Comparison of ENCODE assay signal across 8 cellular contexts in the genomic region with DNA sequence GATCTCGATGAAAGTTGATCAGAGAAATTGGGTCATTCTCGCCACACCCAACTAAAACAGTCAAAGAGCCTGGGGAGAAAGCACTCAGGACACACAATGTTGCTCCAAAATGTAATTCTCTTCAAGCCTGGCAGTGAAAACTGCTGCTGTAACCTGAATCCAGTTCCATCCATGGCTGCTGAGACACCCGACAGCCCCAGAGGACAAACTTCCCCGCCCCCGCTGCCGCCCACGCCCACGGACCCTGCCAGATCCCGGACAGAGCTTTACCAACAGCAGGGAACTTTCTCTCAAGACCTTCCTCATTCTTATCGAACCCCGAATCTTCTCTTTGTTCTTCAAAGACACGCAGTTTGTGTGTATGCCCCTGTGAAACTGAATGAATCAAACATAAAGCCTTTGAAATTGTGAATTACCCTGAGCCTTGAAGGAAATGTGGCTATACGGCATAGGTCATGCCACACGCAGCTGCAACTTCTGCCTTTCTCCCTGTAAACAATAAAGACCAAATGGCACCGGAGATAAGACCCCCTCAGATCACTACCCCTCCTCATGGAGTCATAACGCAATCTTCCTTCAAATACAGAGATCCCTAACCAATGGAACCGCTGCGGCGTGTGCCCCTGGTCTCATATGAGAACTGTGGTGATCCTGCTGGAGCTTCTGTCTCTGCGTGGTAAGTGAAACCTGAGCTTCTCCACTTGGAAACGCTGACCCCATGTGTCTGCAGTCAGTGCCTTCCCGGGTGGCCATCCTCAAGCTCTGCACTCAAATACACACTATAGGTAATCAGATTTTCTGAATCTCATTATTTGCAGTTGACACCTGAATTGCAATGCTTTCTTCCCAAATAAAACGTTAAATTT. TPM values are rescaled to one million over a fixed set of nuclear protein-coding genes. Genes with fewer than 3 reads are reported as not detected.
A peak's percentile ranks its signal among the peaks of the same experiment; 100 is the strongest.
DNase-seq lines count a peak whose midpoint lies in the region; TF ChIP-seq lines count a peak whose summit lies in the region.

No MANE protein-coding gene starts in this region.

- POLR2A ChIA-PET in AG04449 (lab: Yijun Ruan, JAX), result no interaction called here

- no peaks in the 10 kb centered on the region for H3K9me3 ChIP-seq in HAP-1
- peaks cover 7% of the 10 kb centered on the region for H3K9me3 ChIP-seq in WERI-Rb-1 (ENCODE audit: severe bottlenecking)
- no peaks in the 10 kb centered on the region for H3K9me3 ChIP-seq in esophagus squamous epithelium
- no peaks in the 10 kb centered on the region for H3K9me3 ChIP-seq in osteoblast (ENCODE audit: low read depth, low read length)

- H2AFZ ChIP-seq in osteoblast (ENCODE audit: low read length), result peak overlapping the region; percentile 82

- WGBS in esophagus squamous epithelium, 2 donors, result 7 to 14% methylated on average over 22 to 23 of the region's 23 CpGs

- H3K27ac ChIP-seq in WERI-Rb-1 (0 out of 2 replicates have a peak overlapping the region, but pooled peaks have one; percentile 1), esophagus squamous epithelium (peak overlapping the region in 2 of 4 donors; percentile 65 to 67), osteoblast (ENCODE audit: low read depth, low read length) (no peak overlapping the region)

- no peak for TF ChIP-seq CTCF in AG04449 (IDR thresholded peaks at IDR 0.05; ENCODE audit: insufficient read depth, low read length, missing control alignments)
- TF ChIP-seq CTCF in WERI-Rb-1 (IDR thresholded peaks at IDR 0.05; ENCODE audit: low read depth, low read length), result peak; percentile 65
- TF ChIP-seq CTCF in esophagus squamous epithelium (IDR thresholded peaks at IDR 0.05), result no peak
- TF ChIP-seq CTCF in osteoblast (IDR thresholded peaks at IDR 0.05; ENCODE audit: extremely low read depth, low read depth, low read length), result no peak

- intact Hi-C loops in esophagus squamous epithelium (cut with DNase I), result no loop called here

- in situ Hi-C loops in HAP-1 (cut with MboI; ENCODE audit: low sequenced_read_pairs), result no loop called here

- H3K27me3 ChIP-seq in HAP-1 (ENCODE audit: low read depth) (peaks cover 11% of the 10 kb centered on the region), WERI-Rb-1 (ENCODE audit: insufficient read depth, low read depth, severe bottlenecking) (peaks cover 8% of the 10 kb centered on the region), esophagus squamous epithelium (peaks cover 0 to 45% (median 2%) of the 10 kb centered on the region in 4 donors), osteoblast (ENCODE audit: insufficient read depth, low read length) (peaks cover 18% of the 10 kb centered on the region)

- H3K4me1 ChIP-seq in HAP-1 (peaks cover 6% of the 10 kb centered on the region), esophagus squamous epithelium (peaks cover 6 to 25% (median 6%) of the 10 kb centered on the region in 3 donors), osteoblast (ENCODE audit: insufficient read depth, low read length) (peaks cover 13% of the 10 kb centered on the region)

- peak overlapping the region; percentile 76 for H3K4me2 ChIP-seq in osteoblast (ENCODE audit: insufficient read depth, low read length)

- peaks cover 7% of the 10 kb centered on the region for H3K79me2 ChIP-seq in osteoblast (ENCODE audit: insufficient read depth, low read length)

- DNase-seq in AG04449 (ENCODE audit: low read depth, low spot score) (no peak), HAP-1 (ENCODE audit: low spot score in 2 of 2) (peak in 1 of 2 experiments; percentile 56), WERI-Rb-1 (peak; percentile 84), esophagus squamous epithelium (lab: John Stamatoyannopoulos, UW) (no peak), osteoblast (ENCODE audit: insufficient read length, low spot score, missing footprints) (peak; percentile 92), NCI-H1694 (lab: John Stamatoyannopoulos, UW) (no peak), NCI-H1436 treated with DMSO at 0.1 percent for 48 hours (lab: John Stamatoyannopoulos, UW) (no peak)
- DNase-seq in NK-92 treated with Interleukin-12 subunit alpha and Interleukin-12 subunit beta, amount 100 ng/mL, for 24 hours (lab: John Stamatoyannopoulos, UW), result no peak

- no peak for TF ChIP-seq POLR2A in esophagus squamous epithelium (IDR thresholded peaks at IDR 0.05)

- no peaks in the 10 kb centered on the region for H4K20me1 ChIP-seq in osteoblast (ENCODE audit: insufficient read depth, low read length)

- H3K4me3 ChIP-seq in AG04449 (ENCODE audit: low read depth, low read length) (peak overlapping the region; percentile 21), HAP-1 (peak overlapping the region; percentile 11), WERI-Rb-1 (ENCODE audit: low read depth, low read length) (peak overlapping the region; percentile 62), esophagus squamous epithelium (peak overlapping the region in 3 of 4 donors; percentile 25 to 56 (median 26)), osteoblast (ENCODE audit: insufficient read depth, low read length) (peak overlapping the region; percentile 60)

- CTCF ChIA-PET in AG04449 (lab: Yijun Ruan, JAX), result interaction anchor here (1.0 kb wide), 1 partner anchor 270 kb away, joined by 4 read pairs; no protein-coding TSS in a partner anchor

- H3K36me3 ChIP-seq in HAP-1 (replicated peaks) (no peaks in the 10 kb centered on the region), WERI-Rb-1 (no peaks in the 10 kb centered on the region; the same call in 1 of the 2 replicates), esophagus squamous epithelium (no peaks in the 10 kb centered on the region), osteoblast (ENCODE audit: insufficient read depth, low read length) (no peaks in the 10 kb centered on the region)

RNA-seq across cellular contexts. Expression of a gene that starts 4.8 kb away (rescaled TPM):
- 100 to 1,000 TPM in 3 of 4 donors, 10 to 100 TPM in 1; 95.4 to 153 (median 123) TPM for total RNA-seq in esophagus squamous epithelium
- 211 and 216 TPM in 2 replicates for total RNA-seq in osteoblast

Comparison
In these comparisons a context has a peak if more than half of its experiments do, and no peak if none do; other contexts are left out.
1. DNase-seq: peak in WERI-Rb-1 (single experiment) and osteoblast (single experiment); none in AG04449 (single experiment), esophagus squamous epithelium (single experiment), NCI-H1694 (single experiment), NCI-H1436 treated with DMSO at 0.1 percent for 48 hours (single experiment) and NK-92 treated with Interleukin-12 subunit alpha and Interleukin-12 subunit beta, amount 100 ng/mL, for 24 hours (single experiment).
2. H3K4me3 ChIP-seq: peak in every context shown above with its lines; median percentile 62 in WERI-Rb-1; 60 in osteoblast; 26 in esophagus squamous epithelium; 21 in AG04449; 11 in HAP-1.